Comparison of ENCODE assay signal across 7 cellular contexts in the genomic region with DNA sequence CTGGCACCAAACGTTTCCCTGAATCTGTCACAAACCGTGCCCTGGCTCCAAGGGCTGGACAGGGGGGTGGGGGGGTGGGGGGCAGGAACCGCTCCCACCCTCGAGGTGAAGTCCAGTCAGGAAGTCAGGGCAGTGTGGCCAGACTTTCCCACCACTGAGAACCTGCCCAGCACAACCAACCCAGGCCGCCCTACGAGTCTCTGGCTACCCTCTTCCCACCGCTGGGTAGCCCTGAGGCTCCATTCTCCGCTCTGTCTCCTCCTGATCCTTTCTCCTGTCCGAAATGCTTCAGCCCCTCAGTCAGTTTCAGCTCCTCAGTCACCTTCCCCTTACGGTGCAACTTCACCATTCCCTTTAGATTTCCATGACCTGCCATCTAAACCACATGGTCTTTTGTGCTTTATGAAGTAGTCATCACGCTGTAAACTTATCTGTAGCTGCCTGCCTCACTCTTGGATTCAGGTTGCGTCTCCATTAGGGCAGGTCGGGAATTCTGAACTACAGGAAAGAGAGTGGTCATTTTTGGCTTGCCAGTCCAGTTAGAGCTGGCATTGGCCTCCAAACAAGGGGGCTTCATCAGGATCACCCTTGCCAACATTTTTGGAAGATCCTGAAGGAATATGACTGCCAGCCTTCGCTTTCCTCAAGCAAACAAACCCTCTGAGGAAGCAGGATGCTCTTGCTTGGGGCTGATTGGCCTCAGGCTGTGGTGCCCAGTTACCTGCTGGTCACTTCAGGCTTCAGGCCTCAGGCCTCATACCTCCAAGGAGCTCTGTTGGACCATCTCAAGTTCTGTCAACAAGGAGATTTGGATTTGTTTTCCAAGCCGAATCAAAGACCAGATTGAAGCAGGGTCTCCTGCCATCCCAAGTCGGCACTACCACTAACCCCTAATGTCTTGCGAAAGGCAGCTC. TPM values are rescaled to one million over a fixed set of nuclear protein-coding genes. Genes with fewer than 3 reads are reported as not detected.
DNase-seq lines count a peak whose midpoint lies in the region; ATAC-seq lines count a peak whose summit lies in the region.

No MANE protein-coding gene starts in this region.

- ATAC-seq in HG03439 (IDR thresholded peaks at IDR 0.05; ENCODE audit: unreplicated experiment) (peak; percentile 3), left colon (no peak)

- peak overlapping the region; percentile 99 for H3K9ac ChIP-seq in iPS-20b (ENCODE audit: low read depth, low read length)
- H3K9ac ChIP-seq in stomach smooth muscle (ENCODE audit: low read length in 2 of 2) = peak overlapping the region; percentile 84 to 96

- H3K27me3 Mint-ChIP-seq in activated naive CD8-positive, alpha-beta T cell = no peaks in the 10 kb centered on the region

- H3K4me3 ChIP-seq in iPS-20b (ENCODE audit: low read length) (peak overlapping the region; percentile 100), stomach smooth muscle (ENCODE audit: low read length in 2 of 2) (peak overlapping the region; percentile 89 to 99)

- peak overlapping the region; percentile 97 for H3K27ac Mint-ChIP-seq in activated naive CD8-positive, alpha-beta T cell

- peaks cover 11% of the 10 kb centered on the region; the same call in 1 of the 2 replicates for H3K4me1 ChIP-seq in iPS-20b (ENCODE audit: insufficient read depth, low read length)
- H3K4me1 ChIP-seq in stomach smooth muscle (ENCODE audit: control insufficient read depth, insufficient read depth, low read length) = peaks cover 25% of the 10 kb centered on the region

- intact Hi-C loops in left colon (cut with DNase I, micrococcal nuclease) = no loop called here

- H3K9me3 ChIP-seq in iPS-20b (ENCODE audit: insufficient read depth, low read depth, low read length) = no peaks in the 10 kb centered on the region
- no peaks in the 10 kb centered on the region for H3K9me3 ChIP-seq in stomach smooth muscle (ENCODE audit: control insufficient read depth in 2 of 2, low read length in 2 of 2)

- DNase-seq in NCI-H1436 treated with DMSO at 0.1 percent for 48 hours (lab: John Stamatoyannopoulos, UW) (no peak), MV-4-11 (lab: John Stamatoyannopoulos, UW) (no peak), left colon (no peak)

- H3K4me3 Mint-ChIP-seq in activated naive CD8-positive, alpha-beta T cell = peak overlapping the region; percentile 97

- H3K27ac ChIP-seq in iPS-20b (ENCODE audit: low read length) = peak overlapping the region; percentile 72
- H3K27ac ChIP-seq in stomach smooth muscle (ENCODE audit: low read length) = peak overlapping the region; percentile 79

- peaks cover 35% of the 10 kb centered on the region for H3K4me1 Mint-ChIP-seq in activated naive CD8-positive, alpha-beta T cell (ENCODE audit: low read depth)

- peaks cover 13% of the 10 kb centered on the region for H3K36me3 Mint-ChIP-seq in activated naive CD8-positive, alpha-beta T cell

- H3K36me3 ChIP-seq in iPS-20b (ENCODE audit: insufficient read depth, low read depth, low read length) (peaks cover 25% of the 10 kb centered on the region), stomach smooth muscle (ENCODE audit: control insufficient read depth in 2 of 2, insufficient read depth in 2 of 2, low read length in 2 of 2) (peaks cover 9 to 10% of the 10 kb centered on the region in 2 donors)

- no peaks in the 10 kb centered on the region for H3K27me3 ChIP-seq in iPS-20b (ENCODE audit: insufficient read depth, low read length)
- H3K27me3 ChIP-seq in stomach smooth muscle (ENCODE audit: control insufficient read depth in 1 of 2, insufficient read depth in 2 of 2, low read length in 2 of 2) = no peaks in the 10 kb centered on the region

- no peaks in the 10 kb centered on the region for H3K9me3 Mint-ChIP-seq in activated naive CD8-positive, alpha-beta T cell (ENCODE audit: low read depth)

RNA-seq across cellular contexts. Expression of a gene that starts 0.8 kb away (rescaled TPM):
- total RNA-seq in left colon = 10 to 100 TPM; 36.9 to 40.8 TPM

RNA-seq across cellular contexts. Expression of a gene that starts 51.6 kb away (rescaled TPM):
- total RNA-seq in left colon = 10 to 100 TPM; 34.3 to 43.3 TPM
